In genomic region chr13:77820431-77821149, GRCh38 we compare ENCODE assay signal across 14 cellular contexts.
DNase-seq lines count a peak whose midpoint lies in the region; ATAC-seq, FAIRE-seq and TF ChIP-seq lines count a peak whose summit lies in the region.
"Had no signal": no experiment of that assay in that cellular context is flagged by ENCODE, and none has a peak within 500 bp of the region (broad histone marks: within the 10 kb centered on the region; RNA-seq: fewer than 3 reads in every experiment).

No MANE protein-coding gene starts in this region.

- TF ChIP-seq CTCF in epithelial cell of proximal tubule (conservative IDR thresholded peaks at IDR 0.05; ENCODE audit: low read depth, low read length), result peak; percentile 33

- TF ChIP-seq POLR2A in GM18505 (IDR thresholded peaks at IDR 0.05; ENCODE audit: borderline replicate concordance, extremely low read depth, insufficient read depth, insufficient read length), result no peak

- no peak overlapping the region for H3K4me3 ChIP-seq in epithelial cell of proximal tubule (ENCODE audit: low read depth, low read length)
- H3K4me3 ChIP-seq: HAP-1 had no signal

- DNase-seq in CMK (ENCODE audit: low read depth) (peak; percentile 48), GM19239 (ENCODE audit: insufficient read length, low spot score) (no peak), OCI-M1 (lab: John Stamatoyannopoulos, UW) (peak; percentile 83), epithelial cell of proximal tubule (ENCODE audit: low read depth) (no peak)
- DNase-seq: IMR-90; NCI-H2081; retina; stimulated activated CD4-positive, alpha-beta T cell treated with anti-CD3 and anti-CD28 coated beads, Interleukin-4, amount 100 ng/mL, for 24 hours; stimulated activated naive CD8-positive, alpha-beta T cell treated with anti-CD3 and anti-CD28 coated beads, Interleukin-15, Interleukin-2, amounts not matched to agents 100 U/mL and 50 U/mL, for 24 hours had no signal

- ATAC-seq in HG02610 (IDR thresholded peaks at IDR 0.05; ENCODE audit: unreplicated experiment), result no peak
- ATAC-seq in GM18907 (IDR thresholded peaks at IDR 0.05; ENCODE audit: unreplicated experiment), result no peak
- ATAC-seq in GM18505 (IDR thresholded peaks at IDR 0.05; ENCODE audit: unreplicated experiment), result no peak
- no peak for ATAC-seq in HG02870 (IDR thresholded peaks at IDR 0.05; ENCODE audit: unreplicated experiment)
- ATAC-seq: stimulated activated naive CD8-positive, alpha-beta T cell treated with anti-CD3 and anti-CD28 coated beads, Interleukin-15, Interleukin-2, amounts not matched to agents 100 U/mL and 50 U/mL, for 24 hours had no signal

- FAIRE-seq in GM19239 (lab: Jason Lieb, UNC), result peak; percentile 26

Comparison
In these comparisons a context has a peak if more than half of its experiments do, and no peak if none do; other contexts are left out.
1. DNase-seq: peak in CMK (single experiment) and OCI-M1 (single experiment); none in GM19239 (single experiment) and epithelial cell of proximal tubule (single experiment).